Comparison of ENCODE assay signal across 10 cellular contexts in genomic region chr2:66440692-66441091, GRCh38. TPM values are rescaled to one million over a fixed set of nuclear protein-coding genes. Genes with fewer than 3 reads are reported as not detected.
DNase-seq lines count a peak whose midpoint lies in the region; TF ChIP-seq lines count a peak whose summit lies in the region.
"Had no signal": no experiment of that assay in that cellular context is flagged by ENCODE, and none has a peak within 500 bp of the region (broad histone marks: within the 10 kb centered on the region; RNA-seq: fewer than 3 reads in every experiment).

No MANE protein-coding gene starts in this region.

- H3K36me3 ChIP-seq in esophagus (ENCODE audit: control insufficient read depth in 2 of 2, insufficient read depth in 2 of 2, low read length in 1 of 2): peaks cover 0 to 7% of the 10 kb centered on the region in 2 donors
- no peaks in the 10 kb centered on the region for H3K36me3 ChIP-seq in muscle layer of duodenum (ENCODE audit: control insufficient read depth in 1 of 2, insufficient read depth in 2 of 2, low read length in 2 of 2)
- H3K36me3 ChIP-seq in tibial nerve: peaks cover 0 to 29% (median 3%) of the 10 kb centered on the region in 3 donors
- no peaks in the 10 kb centered on the region for H3K36me3 ChIP-seq in CD8-positive, alpha-beta memory T cell (ENCODE audit: insufficient read depth, low read length)

- CTCF ChIA-PET in CD8-positive, alpha-beta memory T cell (lab: Charles Lee): no interaction called here
- CTCF ChIA-PET in Calu3 (lab: Charles Lee): no interaction called here

- H3K4me1 ChIP-seq in esophagus (ENCODE audit: control insufficient read depth in 2 of 2, insufficient read depth in 2 of 2, low read length in 1 of 2) (no peaks in the 10 kb centered on the region), muscle layer of duodenum (ENCODE audit: control insufficient read depth in 1 of 2, insufficient read depth in 2 of 2, low read length in 2 of 2) (peaks cover 0 to 4% of the 10 kb centered on the region in 2 donors), tibial nerve (peaks cover 0 to 48% (median 3%) of the 10 kb centered on the region in 4 donors)
- H3K4me1 ChIP-seq in CD8-positive, alpha-beta memory T cell (ENCODE audit: insufficient read depth, low read length): no peaks in the 10 kb centered on the region

- TF ChIP-seq CTCF in tibial nerve (IDR thresholded peaks at IDR 0.05): no peak
- no peak for TF ChIP-seq CTCF in Calu3 (IDR thresholded peaks at IDR 0.05; ENCODE audit: unreplicated experiment)

- H3K4me1 Mint-ChIP-seq in CD8-positive, alpha-beta memory T cell: peaks cover 1 to 9% (median 6%) of the 10 kb centered on the region in 3 donors
- H3K4me1 Mint-ChIP-seq in Calu3 (ENCODE audit: low read depth, unreplicated experiment): peaks cover 8% of the 10 kb centered on the region

- H3K4me3 ChIP-seq in esophagus (ENCODE audit: low read depth in 1 of 2, low read length in 2 of 2): peak overlapping the region; percentile 45 to 85
- H3K4me3 ChIP-seq in muscle layer of duodenum (ENCODE audit: low read depth in 1 of 2, low read length in 2 of 2): peak overlapping the region; percentile 81 to 93
- H3K4me3 ChIP-seq in tibial nerve: peak overlapping the region; percentile 14 to 50 (median 34)
- no peak overlapping the region for H3K4me3 ChIP-seq in CD8-positive, alpha-beta memory T cell (ENCODE audit: low read length)

- no TSS peak for BruUV-seq in Calu3 (replicated peaks; lab: Mats Ljungman, UMichigan)

- no peaks in the 10 kb centered on the region for H3K36me3 Mint-ChIP-seq in CD8-positive, alpha-beta memory T cell
- peaks cover 2% of the 10 kb centered on the region for H3K36me3 Mint-ChIP-seq in Calu3 (ENCODE audit: insufficient read depth, unreplicated experiment)

- H3K9me3 Mint-ChIP-seq in CD8-positive, alpha-beta memory T cell: peaks cover 0 to 26% (median 7%) of the 10 kb centered on the region in 5 donors
- no peaks in the 10 kb centered on the region for H3K9me3 Mint-ChIP-seq in Calu3 (ENCODE audit: low read depth, unreplicated experiment)
- H3K9me3 Mint-ChIP-seq: activated T-helper 1 cell treated with anti-CD3 and anti-CD28 coated beads, Interleukin-12 subunit alpha, Interleukin-12 subunit beta, Interleukin-2, Interleukin-4 antibody, amounts not matched to agents 30 ng/mL and 10 ng/mL and 1 ng/mL, durations not matched to agents 14 hours and 24 hours and 36 hours had no signal

- POLR2A ChIA-PET in CD8-positive, alpha-beta memory T cell (lab: Charles Lee): no interaction called here

- H3K27me3 Mint-ChIP-seq in CD8-positive, alpha-beta memory T cell: peaks cover 47 to 67% of the 10 kb centered on the region in 2 donors
- no peaks in the 10 kb centered on the region for H3K27me3 Mint-ChIP-seq in Calu3 (ENCODE audit: unreplicated experiment)

- H3K9me3 ChIP-seq in esophagus (ENCODE audit: control insufficient read depth in 2 of 2, insufficient read depth in 1 of 2, low read depth in 1 of 2, low read length in 1 of 2) (no peaks in the 10 kb centered on the region), muscle layer of duodenum (ENCODE audit: control insufficient read depth in 1 of 2, low read length in 2 of 2) (no peaks in the 10 kb centered on the region), tibial nerve (no peaks in the 10 kb centered on the region)
- H3K9me3 ChIP-seq in CD8-positive, alpha-beta memory T cell (ENCODE audit: low read length): no peaks in the 10 kb centered on the region

- no peak for TF ChIP-seq EP300 in tibial nerve (IDR thresholded peaks at IDR 0.05)

- intact Hi-C loops in Calu3 (cut with micrococcal nuclease; ENCODE audit: unreplicated experiment): no loop called here

- 5 to 8% methylated on average over 20 of the region's 20 CpGs for WGBS in esophagus, 2 donors
- WGBS in tibial nerve, 2 donors: 33 to 38% methylated on average over 20 of the region's 20 CpGs

- H3K27me3 ChIP-seq in esophagus (ENCODE audit: control insufficient read depth in 1 of 2, insufficient read depth in 2 of 2, low read length in 2 of 2): no peaks in the 10 kb centered on the region
- no peaks in the 10 kb centered on the region for H3K27me3 ChIP-seq in muscle layer of duodenum (ENCODE audit: low read depth, low read length)
- peaks cover 0 to 17% of the 10 kb centered on the region in 2 donors for H3K27me3 ChIP-seq in tibial nerve
- H3K27me3 ChIP-seq in CD8-positive, alpha-beta memory T cell (ENCODE audit: insufficient read depth, low read length, poor library complexity, severe bottlenecking): peaks cover 11% of the 10 kb centered on the region

- peak overlapping the region; percentile 68 to 83 for H3K27ac ChIP-seq in esophagus (ENCODE audit: low read depth in 2 of 2, low read length in 1 of 2)
- H3K27ac ChIP-seq in muscle layer of duodenum (ENCODE audit: low read length): peak overlapping the region; percentile 88
- H3K27ac ChIP-seq in tibial nerve: peak overlapping the region in 2 of 4 donors; percentile 59 to 64
- H3K27ac ChIP-seq in CD8-positive, alpha-beta memory T cell (ENCODE audit: low read depth, low read length): no peak overlapping the region

- TF ChIP-seq POLR2A in tibial nerve (IDR thresholded peaks at IDR 0.05): no peak

- H3K27ac Mint-ChIP-seq in CD8-positive, alpha-beta memory T cell: no peak overlapping the region
- H3K27ac Mint-ChIP-seq in Calu3 (ENCODE audit: unreplicated experiment): no peak overlapping the region
- H3K27ac Mint-ChIP-seq: activated T-helper 1 cell treated with anti-CD3 and anti-CD28 coated beads, Interleukin-12 subunit alpha, Interleukin-12 subunit beta, Interleukin-2, Interleukin-4 antibody, amounts not matched to agents 30 ng/mL and 10 ng/mL and 1 ng/mL, durations not matched to agents 14 hours and 24 hours and 36 hours had no signal

- no peak overlapping the region for H3K4me3 Mint-ChIP-seq in CD8-positive, alpha-beta memory T cell
- H3K4me3 Mint-ChIP-seq in Calu3 (ENCODE audit: low read depth, unreplicated experiment): no peak overlapping the region
- H3K4me3 Mint-ChIP-seq: activated T-helper 1 cell treated with anti-CD3 and anti-CD28 coated beads, Interleukin-12 subunit alpha, Interleukin-12 subunit beta, Interleukin-2, Interleukin-4 antibody, amounts not matched to agents 30 ng/mL and 10 ng/mL and 1 ng/mL, durations not matched to agents 14 hours and 24 hours and 36 hours had no signal

- peak; percentile 17 for DNase-seq in NCI-H2227 treated with DMSO at 0.1 percent for 48 hours (lab: John Stamatoyannopoulos, UW)
- DNase-seq in tibial nerve (ENCODE audit: low spot score in 2 of 2): no peak
- DNase-seq in CD8-positive, alpha-beta memory T cell: no peak
- DNase-seq in NCI-H69 (lab: John Stamatoyannopoulos, UW): no peak
- DNase-seq in NCI-H345 treated with DMSO at 0.1 percent for 48 hours (lab: John Stamatoyannopoulos, UW; ENCODE audit: unreplicated experiment): no peak
- DNase-seq in Calu3: no peak
- DNase-seq: NCI-H1436 had no signal

RNA-seq across cellular contexts. Expression of gene MEIS1, which starts 5.8 kb away (rescaled TPM):
- polyA plus RNA-seq in esophagus: 10 to 100 TPM; 16.8 to 30.4 TPM
- total RNA-seq in tibial nerve (10 to 100 TPM in 3 of 4 donors, 1 to 10 TPM in 1; 9.0 to 18.4 (median 12.5) TPM), Calu3 (2022) (8.1 and 11.5 TPM in 2 replicates)
- not detected for total RNA-seq in CD8-positive, alpha-beta memory T cell
- not detected for polyA plus RNA-seq in CD8-positive, alpha-beta memory T cell
- total RNA-seq: activated T-helper 1 cell treated with anti-CD3 and anti-CD28 coated beads, Interleukin-12 subunit alpha, Interleukin-12 subunit beta, Interleukin-2, Interleukin-4 antibody, amounts not matched to agents 30 ng/mL and 10 ng/mL and 1 ng/mL, durations not matched to agents 14 hours and 24 hours and 36 hours had no signal
